15 cellular contexts compared by ENCODE assay signal in the genomic region with DNA sequence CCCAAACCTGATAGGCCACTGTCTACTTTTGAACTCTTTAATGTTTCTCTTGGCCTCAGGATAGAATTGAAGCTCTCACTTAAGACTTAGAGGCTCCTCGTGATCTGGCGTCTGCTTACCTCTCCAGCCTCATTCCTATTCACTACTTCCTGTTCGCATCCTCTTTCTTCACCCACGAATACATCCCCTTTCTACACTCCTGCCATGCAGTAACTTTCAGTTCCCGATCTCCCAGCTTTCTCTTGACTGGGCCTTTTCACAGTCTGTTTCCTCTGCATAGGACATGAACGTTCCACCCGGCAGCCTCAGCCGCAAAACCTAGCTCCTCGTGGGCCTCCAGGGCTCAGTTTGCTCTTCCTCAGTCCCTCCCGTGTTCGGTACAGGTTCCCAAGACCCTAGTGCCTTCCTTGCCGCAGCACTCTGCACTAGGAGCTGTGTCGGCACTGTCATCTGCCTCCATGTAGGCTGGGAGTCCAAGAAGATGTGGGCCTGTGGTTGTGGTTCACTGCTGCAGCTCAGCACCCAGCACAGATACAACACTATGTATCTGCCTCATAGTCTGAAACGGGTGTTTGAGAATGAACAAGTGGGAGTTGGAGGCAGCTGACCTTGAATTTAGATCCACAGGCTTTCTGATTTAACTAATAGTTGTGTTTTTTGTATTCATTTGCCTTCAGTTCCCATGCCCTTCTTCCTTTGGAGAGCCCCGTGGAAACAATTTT. TPM values are rescaled to one million over a fixed set of nuclear protein-coding genes. Genes with fewer than 3 reads are reported as not detected.
DNase-seq lines count a peak whose midpoint lies in the region; ATAC-seq and TF ChIP-seq lines count a peak whose summit lies in the region.
"Had no signal": no experiment of that assay in that cellular context is flagged by ENCODE, and none has a peak within 500 bp of the region (broad histone marks: within the 10 kb centered on the region; RNA-seq: fewer than 3 reads in every experiment).

No MANE protein-coding gene starts in this region.

- H3K27ac ChIP-seq in SK-N-MC: 0 out of 2 replicates have a peak overlapping the region, but pooled peaks have one; percentile 9
- no peak overlapping the region for H3K27ac ChIP-seq in Karpas-422 (ENCODE audit: low read length)
- H3K27ac ChIP-seq: 22Rv1, left ventricle myocardium inferior, neural progenitor cell had no signal

- H3K9me2 ChIP-seq in Karpas-422 (replicated peaks; ENCODE audit: insufficient read depth, low read length): no peaks in the 10 kb centered on the region

- peaks cover under 1% of the 10 kb centered on the region for H3K36me3 Mint-ChIP-seq in T-helper 1 cell treated with Interleukin-12 subunit alpha and Interleukin-12 subunit beta and Interleukin-4 antibody, amounts not matched to agents 30 μg/mL and 1 μg/mL, for 36 hours (ENCODE audit: low read depth)
- H3K36me3 Mint-ChIP-seq: activated naive CD4-positive, alpha-beta T cell treated with anti-CD3 and anti-CD28 coated beads, Interleukin-2, amount 50 U/mL, for 72 hours had no signal

- no peaks in the 10 kb centered on the region for H3K79me2 ChIP-seq in Karpas-422 (ENCODE audit: low read length)

- H3K4me3 Mint-ChIP-seq in T-helper 1 cell treated with Interleukin-12 subunit alpha and Interleukin-12 subunit beta and Interleukin-4 antibody, amounts not matched to agents 30 μg/mL and 1 μg/mL, for 36 hours: no peak overlapping the region
- H3K4me3 Mint-ChIP-seq: GM23338, neural progenitor cell had no signal

- no peak overlapping the region for H3K4me2 ChIP-seq in Karpas-422 (ENCODE audit: low read depth, low read length, poor library complexity, severe bottlenecking)
- H3K4me2 ChIP-seq: GM23338, neural progenitor cell had no signal

- no peak overlapping the region for H3K9ac ChIP-seq in SK-N-MC (ENCODE audit: insufficient read length)
- H3K9ac ChIP-seq in Karpas-422 (ENCODE audit: low read length): no peak overlapping the region
- H3K9ac ChIP-seq: neural progenitor cell had no signal

- H3K9me3 ChIP-seq in SK-N-MC (ENCODE audit: low read depth, low read length): no peaks in the 10 kb centered on the region
- no peaks in the 10 kb centered on the region for H3K9me3 ChIP-seq in Karpas-422 (ENCODE audit: low read length)
- H3K9me3 ChIP-seq: left ventricle myocardium inferior had no signal

- peak; percentile 63 for ATAC-seq in HG02798 (IDR thresholded peaks at IDR 0.05; ENCODE audit: poor library complexity, unreplicated experiment)
- ATAC-seq in omental fat pad (ENCODE audit: low FRiP score): peak; percentile 28
- ATAC-seq: GM23338 had no signal

- H3K27ac Mint-ChIP-seq in T-helper 1 cell treated with Interleukin-12 subunit alpha and Interleukin-12 subunit beta and Interleukin-4 antibody, amounts not matched to agents 30 μg/mL and 1 μg/mL, for 36 hours: peak overlapping the region; percentile 36
- H3K27ac Mint-ChIP-seq: GM23338, neural progenitor cell had no signal

- no peak overlapping the region for H3K4me3 ChIP-seq in SK-N-MC
- H3K4me3 ChIP-seq in Karpas-422 (ENCODE audit: low read length): no peak overlapping the region
- H3K4me3 ChIP-seq: GM23338, left ventricle myocardium inferior, neural progenitor cell had no signal

- H3K27me3 Mint-ChIP-seq in T-helper 1 cell treated with Interleukin-12 subunit alpha and Interleukin-12 subunit beta and Interleukin-4 antibody, amounts not matched to agents 30 μg/mL and 1 μg/mL, for 36 hours (ENCODE audit: low read depth): no peaks in the 10 kb centered on the region

- no peaks in the 10 kb centered on the region for H4K20me1 ChIP-seq in Karpas-422 (ENCODE audit: insufficient read depth, low read depth, low read length)

- peaks cover 11% of the 10 kb centered on the region for H3K4me1 Mint-ChIP-seq in T-helper 1 cell treated with Interleukin-12 subunit alpha and Interleukin-12 subunit beta and Interleukin-4 antibody, amounts not matched to agents 30 μg/mL and 1 μg/mL, for 36 hours (ENCODE audit: low read depth)
- H3K4me1 Mint-ChIP-seq: neural progenitor cell had no signal

- H3K27me3 ChIP-seq in Karpas-422 (ENCODE audit: low read length): no peaks in the 10 kb centered on the region
- H3K27me3 ChIP-seq: neural progenitor cell had no signal

- DNase-seq in T-helper 1 cell (no peak), SK-N-MC (ENCODE audit: low read depth, low spot score) (no peak), omental fat pad (ENCODE audit: low spot score) (no peak), SK-N-DZ (ENCODE audit: low spot score) (no peak), Karpas-422 (no peak)
- DNase-seq in stimulated activated CD4-positive, alpha-beta T cell treated with anti-CD3 and anti-CD28 coated beads, Interleukin-1b, Interleukin-23, amount 100 ng/mL, for 48 hours: no peak
- DNase-seq: central memory CD4-positive, alpha-beta T cell; left ventricle myocardium inferior; NK-92 treated with Interleukin-12 subunit alpha and Interleukin-12 subunit beta, amount 100 ng/mL, for 24 hours had no signal

- H3K36me3 ChIP-seq in SK-N-MC (ENCODE audit: insufficient read depth, low read length) (no peaks in the 10 kb centered on the region), Karpas-422 (ENCODE audit: insufficient read depth, low read length) (no peaks in the 10 kb centered on the region)
- H3K36me3 ChIP-seq: left ventricle myocardium inferior, neural progenitor cell had no signal

- no peaks in the 10 kb centered on the region for H3K9me3 Mint-ChIP-seq in T-helper 1 cell treated with Interleukin-12 subunit alpha and Interleukin-12 subunit beta and Interleukin-4 antibody, amounts not matched to agents 30 μg/mL and 1 μg/mL, for 36 hours
- H3K9me3 Mint-ChIP-seq: activated naive CD4-positive, alpha-beta T cell treated with anti-CD3 and anti-CD28 coated beads, Interleukin-2, amount 50 U/mL, for 72 hours; GM23338 had no signal

- H2AFZ ChIP-seq in Karpas-422 (ENCODE audit: low read length): no peak overlapping the region
- H2AFZ ChIP-seq: GM23338, neural progenitor cell had no signal

- no peaks in the 10 kb centered on the region for H3K4me1 ChIP-seq in Karpas-422 (ENCODE audit: low read length)
- H3K4me1 ChIP-seq: left ventricle myocardium inferior, neural progenitor cell had no signal

- no peak for TF ChIP-seq CTCF in omental fat pad (IDR thresholded peaks at IDR 0.05)

RNA-seq across cellular contexts. Expression of gene RPL39, which starts 15.8 kb away (rescaled TPM):
- 1,000 to 10,000 TPM; 5,321 to 8,187 (median 6,468) TPM for total RNA-seq in omental fat pad
- 10,754 and 11,044 TPM in 2 replicates for polyA plus RNA-seq in SK-N-DZ (2014; cell fraction: cytosol; rRNA removed)
- 3,800 and 18,720 TPM in 2 replicates for polyA plus RNA-seq in SK-N-DZ (2014; cell fraction: nucleus; rRNA removed)
- 1,763 and 3,006 TPM in 2 replicates for total RNA-seq in Karpas-422 (2014; rRNA removed; shearing (Covaris generic); ENCODE audit: low replicate concordance)

RNA-seq across cellular contexts. Expression of gene SOWAHD, which starts 17.3 kb away (rescaled TPM):
- 1 to 10 TPM in 1 of 4 donors, under 1 TPM in 2, not detected in 1; 0.72 to 1.1 (median 0.79) TPM for total RNA-seq in omental fat pad
- 0.64 TPM in 1 of 2 replicates, not detected in the other for polyA plus RNA-seq in SK-N-DZ (2014; cell fraction: cytosol; rRNA removed)
- polyA plus RNA-seq in SK-N-DZ (2014; cell fraction: nucleus; rRNA removed): 0.09 TPM in 1 of 2 replicates, not detected in the other
- not detected in 2 replicates for total RNA-seq in Karpas-422 (2014; rRNA removed; shearing (Covaris generic); ENCODE audit: low replicate concordance)
